In the genomic region with DNA sequence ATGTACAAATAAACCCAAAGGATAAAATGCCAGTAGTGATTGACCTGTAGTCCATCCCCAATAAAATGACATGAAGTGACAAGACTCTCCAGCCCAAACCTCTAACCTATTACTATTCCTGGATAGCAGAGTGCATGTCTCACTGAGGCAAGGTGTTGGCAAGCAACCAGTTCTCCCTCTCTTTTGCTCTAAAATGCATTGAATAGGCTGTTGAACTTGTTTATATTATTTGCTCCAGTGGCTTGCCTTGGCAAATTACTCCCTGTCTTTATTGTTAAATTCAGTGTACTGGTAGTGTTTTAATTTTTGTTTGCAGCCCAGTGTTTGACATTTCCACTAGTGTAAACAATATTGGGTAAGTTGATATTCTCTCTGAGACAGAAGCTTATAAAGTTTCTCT, we compare ENCODE assay signal across 23 cellular contexts.
DNase-seq lines count a peak whose midpoint lies in the region; ATAC-seq lines count a peak whose summit lies in the region.
"Had no signal": no experiment of that assay in that cellular context is flagged by ENCODE, and none has a peak within 500 bp of the region (broad histone marks: within the 10 kb centered on the region; RNA-seq: fewer than 3 reads in every experiment).

No MANE protein-coding gene starts in this region.

- no peak for ATAC-seq in HG03432 (IDR thresholded peaks at IDR 0.05; ENCODE audit: unreplicated experiment)
- ATAC-seq: activated naive CD8-positive, alpha-beta T cell treated with anti-CD3 and anti-CD28 coated beads, Interleukin-2, amount 50 U/mL, for 24 hours; gastrocnemius medialis; psoas muscle; stimulated activated naive CD8-positive, alpha-beta T cell treated with anti-CD3 and anti-CD28 coated beads, Interleukin-15, Interleukin-2, amounts not matched to agents 100 U/mL and 50 U/mL, for 24 hours had no signal

- DNase-seq in DMS153 treated with DMSO at 0.1 percent for 48 hours (lab: John Stamatoyannopoulos, UW; ENCODE audit: unreplicated experiment) (peak; percentile 79), NCI-H1092 (lab: John Stamatoyannopoulos, UW) (peak; percentile 24), NCI-H2196 treated with DMSO at 0.1 percent for 48 hours (lab: John Stamatoyannopoulos, UW; ENCODE audit: unreplicated experiment) (peak; percentile 38), fibroblast of gingiva (ENCODE audit: low read depth) (peak; percentile 11), islet precursor cell (no peak), H4 (ENCODE audit: low spot score) (no peak), NCI-H226 (no peak)
- DNase-seq: activated CD4-positive, alpha-beta T cell treated with anti-CD3 and anti-CD28 coated beads for 48 hours; activated naive CD8-positive, alpha-beta T cell treated with anti-CD3 and anti-CD28 coated beads, Interleukin-2, amount 50 U/mL, for 24 hours; activated T-cell treated with anti-CD3 and anti-CD28 coated beads, Interleukin-2, amount 50 U/mL, for 1 hour; Calu3; central memory CD4-positive, alpha-beta T cell; dermis blood vessel endothelial cell; esophagus squamous epithelium; gastrocnemius medialis; GM23248; left ventricle myocardium inferior; Peyer's patch; psoas muscle; SHP77 treated with DMSO at 0.1 percent for 48 hours; stimulated activated naive CD8-positive, alpha-beta T cell treated with anti-CD3 and anti-CD28 coated beads, Interleukin-15, Interleukin-2, amounts not matched to agents 100 U/mL and 50 U/mL, for 24 hours; testis had no signal

Comparison
In these comparisons a context has a peak if more than half of its experiments do, and no peak if none do; other contexts are left out.
1. DNase-seq: peak in DMS153 treated with DMSO at 0.1 percent for 48 hours (single experiment), NCI-H1092 (single experiment), NCI-H2196 treated with DMSO at 0.1 percent for 48 hours (single experiment) and fibroblast of gingiva (single experiment); none in islet precursor cell (single experiment), H4 (single experiment) and NCI-H226 (single experiment).